In the genomic region with DNA sequence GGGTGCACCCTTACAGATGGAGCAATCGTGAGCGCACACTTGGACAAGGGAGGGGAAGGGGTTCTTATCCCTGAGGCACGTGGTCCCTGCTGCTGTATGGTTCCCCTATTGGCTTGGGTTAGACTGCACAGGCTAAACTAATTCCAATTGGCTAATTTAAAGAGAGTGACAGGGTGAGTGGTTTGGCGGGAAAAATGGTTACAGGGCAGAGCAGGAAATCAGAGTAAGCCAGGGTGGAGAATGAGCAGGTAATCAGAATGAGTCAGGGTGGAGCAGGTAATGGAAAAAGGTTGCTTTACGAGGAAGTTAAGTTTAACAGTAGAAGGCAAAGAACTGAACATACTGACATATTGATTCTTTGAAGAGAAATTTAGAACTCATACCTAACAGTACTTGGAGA, we compare ENCODE assay signal across 2 cellular contexts. TPM values are rescaled to one million over a fixed set of nuclear protein-coding genes. Genes with fewer than 3 reads are reported as not detected.
"Had no signal": no experiment of that assay in that cellular context is flagged by ENCODE, and none has a peak within 500 bp of the region (broad histone marks: within the 10 kb centered on the region; RNA-seq: fewer than 3 reads in every experiment).

No MANE protein-coding gene starts in this region.

RNA-seq across cellular contexts. Expression of a gene that starts 49.8 kb away (rescaled TPM):
- total RNA-seq: activated naive CD4-positive, alpha-beta T cell treated with anti-CD3 and anti-CD28 coated beads for 36 hours; activated T-helper 17 cell treated with anti-CD3 and anti-CD28 coated beads, Interleukin-2, amount 50 U/mL, for 72 hours had no signal
